Comparison of ENCODE assay signal across 12 cellular contexts in genomic region chr11:43787823-43788222, GRCh38.
"Had no signal": no experiment of that assay in that cellular context is flagged by ENCODE, and none has a peak within 500 bp of the region (broad histone marks: within the 10 kb centered on the region; RNA-seq: fewer than 3 reads in every experiment).

No MANE protein-coding gene starts in this region.

- H3K4me1 ChIP-seq: stomach had no signal

- H3K4me3 ChIP-seq: dorsolateral prefrontal cortex, ovary, stomach, thoracic aorta had no signal

- FAIRE-seq: TTC549 had no signal

- H3K36me3 ChIP-seq: ovary, thoracic aorta had no signal

- DNase-seq: activated effector memory CD4-positive, alpha-beta T cell treated with Interleukin-2 at 50 U/mL for 16 hours; activated T-cell treated with anti-CD3 and anti-CD28 coated beads, Interleukin-2, amount 50 U/mL, for 1 hour; dorsolateral prefrontal cortex; mammary epithelial cell; ovary; stimulated activated CD4-positive, alpha-beta T cell treated with anti-CD3 and anti-CD28 coated beads, Interleukin-15, amount 100 ng/mL, for 24 hours; stimulated activated CD4-positive, alpha-beta T cell treated with anti-CD3 and anti-CD28 coated beads, Interleukin-4, amount 100 ng/mL, for 4 hours; stomach had no signal

- H3K27me3 ChIP-seq: dorsolateral prefrontal cortex, ovary, stomach had no signal

- H3K27ac ChIP-seq: ovary had no signal

- ATAC-seq: activated CD4-positive, CD25-positive, alpha-beta regulatory T cell treated with anti-CD3 and anti-CD28 coated beads, Interleukin-2, amount 50 U/mL, for 24 hours; esophagus mucosa had no signal

- H3K9me3 ChIP-seq: ovary had no signal
